In the genomic region with DNA sequence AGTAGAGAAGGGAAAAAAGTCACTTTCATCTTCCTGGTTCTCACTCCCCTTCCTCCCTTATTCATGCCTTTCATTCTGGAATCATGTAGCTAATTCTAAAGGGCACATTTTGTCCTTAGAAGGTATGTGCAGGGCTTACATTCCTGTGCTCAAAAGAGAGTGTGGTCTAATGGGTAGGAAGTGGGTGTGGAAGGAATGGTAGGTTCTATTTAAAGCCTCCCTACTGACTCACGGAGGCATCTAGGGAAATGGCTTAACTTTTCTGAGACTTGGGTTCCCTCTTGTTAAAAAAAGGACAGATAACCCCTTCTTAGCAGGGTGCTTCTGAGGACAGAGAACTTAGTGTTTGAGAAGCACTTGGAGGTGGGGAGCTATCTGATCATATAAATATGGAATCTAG, we compare ENCODE assay signal across 15 cellular contexts.
A peak's percentile ranks its signal among the peaks of the same experiment; 100 is the strongest.
DNase-seq lines count a peak whose midpoint lies in the region; ATAC-seq and TF ChIP-seq lines count a peak whose summit lies in the region.
"Had no signal": no experiment of that assay in that cellular context is flagged by ENCODE, and none has a peak within 500 bp of the region (broad histone marks: within the 10 kb centered on the region; RNA-seq: fewer than 3 reads in every experiment).

No MANE protein-coding gene starts in this region.

- DNase-seq in IMR-90 (peak; percentile 67), astrocyte of the hippocampus (ENCODE audit: low read depth, low spot score) (peak; percentile 57), iris pigment epithelial cell (ENCODE audit: low read depth) (peak; percentile 82), NCI-H345 treated with DMSO at 0.1 percent for 48 hours (lab: John Stamatoyannopoulos, UW; ENCODE audit: unreplicated experiment) (no peak), T1000 (lab: John Stamatoyannopoulos, UW) (no peak), WERI-Rb-1 (no peak)
- DNase-seq: adrenal gland, heart right ventricle, NCI-H187, NCI-H774, transverse colon had no signal

- H4K91ac ChIP-seq in IMR-90 (ENCODE audit: insufficient read depth, low read depth, low read length), result peak overlapping the region; percentile 69

- no peak overlapping the region for H3K9ac ChIP-seq in IMR-90 (ENCODE audit: low read depth, low read length)

- H3K4ac ChIP-seq in IMR-90 (ENCODE audit: low read depth, low read length), result peak overlapping the region; percentile 73

- CTCF ChIA-PET in IMR-90 (lab: Yijun Ruan, JAX), result interaction anchor here (1.8 to 1.9 kb wide), 2 partner anchors 53 to 464 kb away, joined by 3 to 6 read pairs; no protein-coding TSS in a partner anchor

- peaks cover 30% of the 10 kb centered on the region for H3K9me1 ChIP-seq in IMR-90 (ENCODE audit: insufficient read depth, low read length)

- H2AK9ac ChIP-seq in IMR-90 (replicated peaks; ENCODE audit: low read depth, low read length, poor library complexity), result no peak overlapping the region

- intact Hi-C loops in IMR-90 (cut with micrococcal nuclease), result loop anchor here (10.0 kb wide), 1 partner anchor 464 kb away; no protein-coding TSS in a partner anchor

- no peak overlapping the region for H3K56ac ChIP-seq in IMR-90 (ENCODE audit: extremely low read depth, insufficient read depth, low read length)

- peak overlapping the region; percentile 32 for H3K14ac ChIP-seq in IMR-90 (replicated peaks; ENCODE audit: low read depth, low read length)

- peak overlapping the region; percentile 46 for H2BK5ac ChIP-seq in IMR-90 (ENCODE audit: low read depth, low read length, poor library complexity, severe bottlenecking)

- H2AK5ac ChIP-seq in IMR-90 (ENCODE audit: low read depth, low read length), result peak overlapping the region; percentile 64; the same call in 1 of the 2 replicates

- BruUV-seq in IMR-90 (replicated peaks; lab: Mats Ljungman, UMichigan), result no TSS peak

- TF ChIP-seq POLR2A in IMR-90 (IDR thresholded peaks at IDR 0.05; ENCODE audit: low read depth, low read length), result no peak

- no peaks in the 10 kb centered on the region for H4K20me1 ChIP-seq in IMR-90 (ENCODE audit: insufficient read depth, low read length)

- H4K5ac ChIP-seq in IMR-90 (ENCODE audit: low read depth, low read length), result no peak overlapping the region; the same call in 1 of the 2 replicates

- H3K27ac ChIP-seq in ACC112 (ENCODE audit: low read depth, low read length) (peak overlapping the region; percentile 9; the same call in 1 of the 2 replicates), IMR-90 (ENCODE audit: insufficient read depth, low read length) (no peak overlapping the region), WERI-Rb-1 (no peak overlapping the region)
- H3K27ac ChIP-seq: adrenal gland, heart right ventricle, transverse colon had no signal

- no peaks in the 10 kb centered on the region for H3K79me2 ChIP-seq in ACC112 (ENCODE audit: control insufficient read depth, insufficient read depth, low read length, unreplicated experiment)

- peak overlapping the region; percentile 79 for H2BK20ac ChIP-seq in IMR-90 (ENCODE audit: low read depth, low read length)

- POLR2A ChIA-PET in IMR-90 (lab: Charles Lee; ENCODE audit: unreplicated experiment), result no interaction called here

- H3K4me2 ChIP-seq in IMR-90 (ENCODE audit: low read depth, low read length), result no peak overlapping the region

- in situ Hi-C loops in IMR-90 (cut with MboI; ENCODE audit: low sequenced_read_pairs), result loop anchor here (10.0 kb wide), 2 partner anchors 246 to 464 kb away; a partner anchor contains a TSS

- TF ChIP-seq CTCF in IMR-90 (conservative IDR thresholded peaks at IDR 0.05; ENCODE audit: low read depth, low read length) (no peak), WERI-Rb-1 (IDR thresholded peaks at IDR 0.05; ENCODE audit: low read depth, low read length) (no peak)

- H3K23ac ChIP-seq in IMR-90 (ENCODE audit: low read depth, low read length), result peak overlapping the region; percentile 26; the same call in 1 of the 2 replicates

- no peaks in the 10 kb centered on the region for H3K27me3 ChIP-seq in ACC112 (ENCODE audit: insufficient read depth, low read length)
- H3K27me3 ChIP-seq in IMR-90 (ENCODE audit: control insufficient read depth, insufficient read depth, low read length), result no peaks in the 10 kb centered on the region
- no peaks in the 10 kb centered on the region for H3K27me3 ChIP-seq in WERI-Rb-1 (ENCODE audit: insufficient read depth, low read depth, severe bottlenecking)
- H3K27me3 ChIP-seq: adrenal gland, heart right ventricle, transverse colon had no signal

- H3K18ac ChIP-seq in IMR-90 (ENCODE audit: low read depth, low read length), result peak overlapping the region; percentile 81; the same call in 1 of the 2 replicates

- H3K79me1 ChIP-seq in IMR-90 (ENCODE audit: low read depth in 1 of 2, low read length in 2 of 2), result no peaks in the 10 kb centered on the region

- 0 out of 3 replicates have a peak overlapping the region, but pooled peaks have one; percentile 86 for H2BK15ac ChIP-seq in IMR-90 (ENCODE audit: low read depth, low read length)

- H2AFZ ChIP-seq in ACC112 (ENCODE audit: low read length, unreplicated experiment), result no peak overlapping the region
- no peak overlapping the region for H2AFZ ChIP-seq in IMR-90 (replicated peaks; ENCODE audit: low read length, poor library complexity)

- no CpG with 5 or more reads among the region's 1 CpG for WGBS in IMR-90 (ENCODE audit: extremely low coverage in 2 of 2, insufficient read length in 1 of 2), 2 experiments

- ATAC-seq in IMR-90 (ENCODE audit: low read depth) (0 out of 2 replicates have a peak, but pooled peaks have one; percentile 16), GM21723 (IDR thresholded peaks at IDR 0.05; ENCODE audit: unreplicated experiment) (no peak)
- ATAC-seq: GM12878, heart right ventricle, left lobe of liver had no signal

- no peak for TF ChIP-seq RAD21 in IMR-90 (IDR thresholded peaks at IDR 0.05; ENCODE audit: low read length)

- H2BK120ac ChIP-seq in IMR-90 (ENCODE audit: low read depth, low read length), result peak overlapping the region; percentile 73

- H3K9me3 ChIP-seq in IMR-90 (ENCODE audit: control insufficient read depth, insufficient read depth, low read length), result no peaks in the 10 kb centered on the region
- no peaks in the 10 kb centered on the region for H3K9me3 ChIP-seq in WERI-Rb-1 (ENCODE audit: severe bottlenecking)
- H3K9me3 ChIP-seq: adrenal gland, heart right ventricle, transverse colon had no signal

- peak overlapping the region; percentile 38 to 56; a peak in 3 of 4 replicates for H4K8ac ChIP-seq in IMR-90 (ENCODE audit: low read depth in 2 of 2, low read length in 2 of 2)

- dilution Hi-C loops in IMR-90 (cut with HindIII; ENCODE audit: low sequenced_read_pairs, unreplicated experiment), result no loop called here

- H3K4me3 ChIP-seq in ACC112 (ENCODE audit: low read depth, low read length), result no peak overlapping the region
- H3K4me3 ChIP-seq in IMR-90 (ENCODE audit: insufficient read depth, low read depth, low read length), result no peak overlapping the region
- H3K4me3 ChIP-seq in WERI-Rb-1 (ENCODE audit: low read depth, low read length), result no peak overlapping the region
- H3K4me3 ChIP-seq: adrenal gland, GM12878, heart right ventricle, transverse colon had no signal

- no peaks in the 10 kb centered on the region for H3K36me3 ChIP-seq in ACC112 (ENCODE audit: insufficient read depth, low read length)
- H3K36me3 ChIP-seq in IMR-90 (ENCODE audit: control insufficient read depth, insufficient read depth, low read length), result no peaks in the 10 kb centered on the region
- no peaks in the 10 kb centered on the region for H3K36me3 ChIP-seq in WERI-Rb-1
- H3K36me3 ChIP-seq: adrenal gland, heart right ventricle, transverse colon had no signal

- peaks cover 54% of the 10 kb centered on the region for H3K4me1 ChIP-seq in ACC112 (ENCODE audit: control insufficient read depth, insufficient read depth, low read length, unreplicated experiment)
- H3K4me1 ChIP-seq in IMR-90 (ENCODE audit: control insufficient read depth, insufficient read depth, low read length), result peaks cover 38% of the 10 kb centered on the region
- H3K4me1 ChIP-seq: adrenal gland, transverse colon had no signal

TF ChIP-seq in IMR-90, 13 proteins besides CTCF, POLR2A, EP300 and RAD21:
- TF ChIP-seq RFX5 (IDR thresholded peaks at IDR 0.05; ENCODE audit: low read depth, low read length) (no peak), MAFK (IDR thresholded peaks at IDR 0.05; ENCODE audit: low read depth, low read length) (no peak), FOS (IDR thresholded peaks at IDR 0.05; ENCODE audit: low read depth, low read length) (no peak), NFE2L2 (IDR thresholded peaks at IDR 0.05; ENCODE audit: low read depth, low read length) (no peak), CEBPB (IDR thresholded peaks at IDR 0.05; ENCODE audit: low read depth, low read length) (no peak), SMC3 (IDR thresholded peaks at IDR 0.05; ENCODE audit: low read depth, low read length) (no peak)
- TF ChIP-seq, protein P1, sequence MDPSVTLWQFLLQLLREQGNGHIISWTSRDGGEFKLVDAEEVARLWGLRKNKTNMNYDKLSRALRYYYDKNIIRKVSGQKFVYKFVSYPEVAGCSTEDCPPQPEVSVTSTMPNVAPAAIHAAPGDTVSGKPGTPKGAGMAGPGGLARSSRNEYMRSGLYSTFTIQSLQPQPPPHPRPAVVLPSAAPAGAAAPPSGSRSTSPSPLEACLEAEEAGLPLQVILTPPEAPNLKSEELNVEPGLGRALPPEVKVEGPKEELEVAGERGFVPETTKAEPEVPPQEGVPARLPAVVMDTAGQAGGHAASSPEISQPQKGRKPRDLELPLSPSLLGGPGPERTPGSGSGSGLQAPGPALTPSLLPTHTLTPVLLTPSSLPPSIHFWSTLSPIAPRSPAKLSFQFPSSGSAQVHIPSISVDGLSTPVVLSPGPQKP (IDR thresholded peaks at IDR 0.05; ENCODE audit: borderline replicate concordance, low read depth, low read length), result no peak
- TF ChIP-seq, protein P2, sequence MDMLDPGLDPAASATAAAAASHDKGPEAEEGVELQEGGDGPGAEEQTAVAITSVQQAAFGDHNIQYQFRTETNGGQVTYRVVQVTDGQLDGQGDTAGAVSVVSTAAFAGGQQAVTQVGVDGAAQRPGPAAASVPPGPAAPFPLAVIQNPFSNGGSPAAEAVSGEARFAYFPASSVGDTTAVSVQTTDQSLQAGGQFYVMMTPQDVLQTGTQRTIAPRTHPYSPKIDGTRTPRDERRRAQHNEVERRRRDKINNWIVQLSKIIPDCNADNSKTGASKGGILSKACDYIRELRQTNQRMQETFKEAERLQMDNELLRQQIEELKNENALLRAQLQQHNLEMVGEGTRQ (IDR thresholded peaks at IDR 0.05; ENCODE audit: low read depth, low read length), result no peak

Comparison
In these comparisons a context has a peak if more than half of its experiments do, and no peak if none do; other contexts are left out.
1. DNase-seq: peak in IMR-90 (single experiment), astrocyte of the hippocampus (single experiment) and iris pigment epithelial cell (single experiment); none in NCI-H345 treated with DMSO at 0.1 percent for 48 hours (single experiment), T1000 (single experiment) and WERI-Rb-1 (single experiment).